8 cellular contexts compared by ENCODE assay signal in genomic region chr1:41239988-41240610, GRCh38. TPM values are rescaled to one million over a fixed set of nuclear protein-coding genes. Genes with fewer than 3 reads are reported as not detected.
DNase-seq lines count a peak whose midpoint lies in the region; ATAC-seq lines count a peak whose summit lies in the region.

No MANE protein-coding gene starts in this region.

- H3K36me3 Mint-ChIP-seq in activated CD8-positive, alpha-beta memory T cell treated with anti-CD3 and anti-CD28 coated beads, Interleukin-2, amount 10 ng/mL, durations not matched to agents 7 days and 5 days, result no peaks in the 10 kb centered on the region

- H3K27ac Mint-ChIP-seq in activated CD8-positive, alpha-beta memory T cell treated with anti-CD3 and anti-CD28 coated beads, Interleukin-2, amount 10 ng/mL, durations not matched to agents 7 days and 5 days, result peak overlapping the region; percentile 33

- H3K27me3 Mint-ChIP-seq in activated CD8-positive, alpha-beta memory T cell treated with anti-CD3 and anti-CD28 coated beads, Interleukin-2, amount 10 ng/mL, durations not matched to agents 7 days and 5 days, result no peaks in the 10 kb centered on the region

- DNase-seq in activated CD8-positive, alpha-beta memory T cell treated with anti-CD3 and anti-CD28 coated beads, Interleukin-2, amount 10 ng/mL, durations not matched to agents 7 days and 5 days, result no peak
- DNase-seq in activated CD8-positive, alpha-beta memory T cell treated with anti-CD3 and anti-CD28 coated beads, Interleukin-2, amount 50 U/mL, for 48 hours, result no peak
- DNase-seq in NCI-H1105 treated with DMSO at 0.1 percent for 48 hours (lab: John Stamatoyannopoulos, UW) (peak; percentile 21), amniotic epithelial cell (ENCODE audit: low read depth) (peak; percentile 95), medulla oblongata (ENCODE audit: extremely low spot score) (peak; percentile 37), cerebellar cortex (ENCODE audit: low spot score) (no peak), NCI-H1048 (lab: John Stamatoyannopoulos, UW) (no peak)

- H3K9me3 Mint-ChIP-seq in activated CD8-positive, alpha-beta memory T cell treated with anti-CD3 and anti-CD28 coated beads, Interleukin-2, amount 10 ng/mL, durations not matched to agents 7 days and 5 days (ENCODE audit: low read depth), result no peaks in the 10 kb centered on the region

- CTCF ChIA-PET in activated CD8-positive, alpha-beta memory T cell treated with anti-CD3 and anti-CD28 coated beads, Interleukin-2, amount 10 ng/mL, durations not matched to agents 7 days and 5 days (lab: Charles Lee), result interaction anchor here (0.9 kb wide), 1 partner anchor 236 kb away, joined by 5 read pairs; no protein-coding TSS in a partner anchor

- H3K4me1 Mint-ChIP-seq in activated CD8-positive, alpha-beta memory T cell treated with anti-CD3 and anti-CD28 coated beads, Interleukin-2, amount 10 ng/mL, durations not matched to agents 7 days and 5 days, result peaks cover 32% of the 10 kb centered on the region

- peak overlapping the region; percentile 30 for H3K4me3 Mint-ChIP-seq in activated CD8-positive, alpha-beta memory T cell treated with anti-CD3 and anti-CD28 coated beads, Interleukin-2, amount 10 ng/mL, durations not matched to agents 7 days and 5 days

- no peak for ATAC-seq in activated CD8-positive, alpha-beta memory T cell treated with anti-CD3 and anti-CD28 coated beads, Interleukin-2, amount 10 ng/mL, durations not matched to agents 7 days and 5 days
- ATAC-seq in GM19397 (IDR thresholded peaks at IDR 0.05; ENCODE audit: unreplicated experiment), result no peak

RNA-seq across cellular contexts. Expression of gene SCMH1, which starts 2.0 kb away (rescaled TPM):
- total RNA-seq in activated CD8-positive, alpha-beta memory T cell treated with anti-CD3 and anti-CD28 coated beads, Interleukin-2, amount 10 ng/mL, durations not matched to agents 7 days and 5 days, result 10 to 100 TPM; 20.3 to 30.0 TPM

Comparison
In these comparisons a context has a peak if more than half of its experiments do, and no peak if none do; other contexts are left out.
1. DNase-seq: peak in NCI-H1105 treated with DMSO at 0.1 percent for 48 hours (single experiment), amniotic epithelial cell (single experiment) and medulla oblongata (single experiment); none in activated CD8-positive, alpha-beta memory T cell treated with anti-CD3 and anti-CD28 coated beads, Interleukin-2, amount 10 ng/mL, durations not matched to agents 7 days and 5 days (single experiment), activated CD8-positive, alpha-beta memory T cell treated with anti-CD3 and anti-CD28 coated beads, Interleukin-2, amount 50 U/mL, for 48 hours (single experiment), cerebellar cortex (single experiment) and NCI-H1048 (single experiment).